In the genomic region with DNA sequence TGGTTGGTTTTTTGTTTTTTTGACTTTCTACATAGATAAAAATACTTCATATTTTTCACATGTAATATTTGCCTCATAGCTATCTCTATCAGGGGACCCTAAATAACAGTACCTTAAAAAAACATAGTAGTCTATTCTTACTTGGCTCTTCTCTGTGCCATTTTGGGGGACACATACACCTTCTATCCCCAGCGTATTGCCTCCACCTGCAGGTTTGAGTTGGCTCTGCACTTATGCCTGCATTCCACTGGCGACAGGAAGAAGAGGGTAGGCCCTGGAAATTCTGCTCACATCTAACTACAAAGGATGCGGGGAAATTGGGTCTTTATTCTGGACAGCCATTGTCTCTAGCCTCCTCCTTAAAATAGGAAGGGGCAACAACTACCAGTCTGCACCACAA, we compare ENCODE assay signal across 9 cellular contexts. TPM values are rescaled to one million over a fixed set of nuclear protein-coding genes. Genes with fewer than 3 reads are reported as not detected.
DNase-seq lines count a peak whose midpoint lies in the region; ATAC-seq and TF ChIP-seq lines count a peak whose summit lies in the region.
"Had no signal": no experiment of that assay in that cellular context is flagged by ENCODE, and none has a peak within 500 bp of the region (broad histone marks: within the 10 kb centered on the region; RNA-seq: fewer than 3 reads in every experiment).

No MANE protein-coding gene starts in this region.

- intact Hi-C loops in Calu3 (cut with micrococcal nuclease; ENCODE audit: unreplicated experiment) = no loop called here

- TF ChIP-seq CTCF in Calu3 (IDR thresholded peaks at IDR 0.05; ENCODE audit: unreplicated experiment) (no peak), VCaP (conservative IDR thresholded peaks at IDR 0.05) (0 out of 2 replicates have a peak, but pooled peaks have one; percentile 25)

- CTCF ChIA-PET in Calu3 (lab: Charles Lee) = no interaction called here

- ATAC-seq in GM18868 (IDR thresholded peaks at IDR 0.05; ENCODE audit: unreplicated experiment) (peak; percentile 40), GM18873 (IDR thresholded peaks at IDR 0.05; ENCODE audit: low FRiP score, unreplicated experiment) (no peak), HG03097 (IDR thresholded peaks at IDR 0.05; ENCODE audit: low FRiP score, unreplicated experiment) (no peak), HG03025 (IDR thresholded peaks at IDR 0.05; ENCODE audit: low FRiP score, unreplicated experiment) (no peak)
- no peak for ATAC-seq in effector memory CD8-positive, alpha-beta T cell (replicated peaks)

- no peak overlapping the region for H3K27ac Mint-ChIP-seq in Calu3 (ENCODE audit: unreplicated experiment)
- no peak overlapping the region for H3K27ac Mint-ChIP-seq in effector memory CD8-positive, alpha-beta T cell

- DNase-seq in Calu3 = peak; percentile 31
- peak; percentile 61 for DNase-seq in iPS-NIHi7 (ENCODE audit: extremely low spot score)
- no peak for DNase-seq in effector memory CD8-positive, alpha-beta T cell
- DNase-seq: T-helper 9 cell had no signal

- H3K4me1 Mint-ChIP-seq in Calu3 (ENCODE audit: low read depth, unreplicated experiment) = peaks cover 8% of the 10 kb centered on the region
- H3K4me1 Mint-ChIP-seq in effector memory CD8-positive, alpha-beta T cell (ENCODE audit: low read depth in 2 of 2) = peaks cover 13 to 15% of the 10 kb centered on the region in 2 donors

- no peaks in the 10 kb centered on the region for H3K36me3 Mint-ChIP-seq in Calu3 (ENCODE audit: insufficient read depth, unreplicated experiment)
- H3K36me3 Mint-ChIP-seq in effector memory CD8-positive, alpha-beta T cell (ENCODE audit: insufficient read depth) = no peaks in the 10 kb centered on the region

- no TSS peak for BruUV-seq in Calu3 (replicated peaks; lab: Mats Ljungman, UMichigan)

- H3K9me3 Mint-ChIP-seq in Calu3 (ENCODE audit: low read depth, unreplicated experiment) = no peaks in the 10 kb centered on the region
- no peaks in the 10 kb centered on the region for H3K9me3 Mint-ChIP-seq in effector memory CD8-positive, alpha-beta T cell

- H3K27me3 Mint-ChIP-seq in Calu3 (ENCODE audit: unreplicated experiment) = peaks cover 19% of the 10 kb centered on the region
- H3K27me3 Mint-ChIP-seq in effector memory CD8-positive, alpha-beta T cell = peaks cover 4 to 5% of the 10 kb centered on the region in 2 donors

- H3K27ac ChIP-seq in VCaP = no peak overlapping the region

- H3K4me3 Mint-ChIP-seq in Calu3 (ENCODE audit: low read depth, unreplicated experiment) = no peak overlapping the region
- no peak overlapping the region for H3K4me3 Mint-ChIP-seq in effector memory CD8-positive, alpha-beta T cell

RNA-seq across cellular contexts. Expression of a gene that starts 13.8 kb away (rescaled TPM):
- total RNA-seq in Calu3 (2022) = 40.4 and 57.1 TPM in 2 replicates

RNA-seq across cellular contexts. Expression of a gene that starts 30.9 kb away (rescaled TPM):
- total RNA-seq in Calu3 (2022) = 0.10 and 0.78 TPM in 2 replicates

RNA-seq across cellular contexts. Expression of a gene that starts 32.7 kb away (rescaled TPM):
- 766 and 1,874 TPM in 2 replicates for total RNA-seq in Calu3 (2022)

Comparison
In these comparisons a context has a peak if more than half of its experiments do, and no peak if none do; other contexts are left out.
1. DNase-seq: peak in Calu3 (single experiment) and iPS-NIHi7 (single experiment); none in effector memory CD8-positive, alpha-beta T cell (0 of 3).